Comparison of ENCODE assay signal across 1 cellular context in the genomic region with DNA sequence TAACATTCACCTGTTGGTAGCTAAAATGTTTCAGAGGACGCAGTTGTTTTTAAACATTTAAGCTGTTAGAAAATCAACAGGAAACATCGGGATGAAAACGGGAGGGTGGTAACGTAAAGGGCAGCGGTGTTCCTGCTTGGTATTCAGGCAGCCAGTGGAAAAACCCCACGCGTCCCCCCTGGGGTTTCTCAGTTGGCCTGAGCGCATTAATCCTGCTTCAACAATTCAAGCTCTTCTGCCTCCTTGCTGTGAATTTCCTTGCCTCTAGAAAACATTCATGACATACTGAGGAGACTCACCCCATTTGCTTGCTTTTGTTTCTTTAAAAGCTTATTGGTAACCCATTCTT.
TF ChIP-seq lines count a peak whose summit lies in the region.

No MANE protein-coding gene starts in this region.

TF ChIP-seq in H1, 55 proteins besides CTCF, POLR2A, EP300 and RAD21 (continued from another document):
- TF ChIP-seq YY1 (IDR thresholded peaks at IDR 0.05; ENCODE audit: low read depth, low read length) (no peak), NANOG (IDR thresholded peaks at IDR 0.05; ENCODE audit: insufficient read depth, low read depth, low read length, poor library complexity, severe bottlenecking) (no peak), ASH2L (IDR thresholded peaks at IDR 0.05; ENCODE audit: low read length) (peak; percentile 11), HDAC6 (IDR thresholded peaks at IDR 0.05; ENCODE audit: low read depth, low read length) (no peak), CBX5 (IDR thresholded peaks at IDR 0.05; ENCODE audit: low read depth, low read length) (no peak), KDM5A (IDR thresholded peaks at IDR 0.05; ENCODE audit: low read length) (no peak), CHD1 (IDR thresholded peaks at IDR 0.05; ENCODE audit: low read depth, low read length) (no peak)
